Comparison of ENCODE assay signal across 1 cellular context in genomic region chr12:133080051-133080618, GRCh38.
A peak's percentile ranks its signal among the peaks of the same experiment; 100 is the strongest.
TF ChIP-seq lines count a peak whose summit lies in the region.

No MANE protein-coding gene starts in this region.

TF ChIP-seq in GM12878, 131 proteins besides CTCF, POLR2A, EP300 and RAD21 (continues in another document):
- TF ChIP-seq RUNX3 (IDR thresholded peaks at IDR 0.05; ENCODE audit: low read length) (peak; percentile 61; the same call in 1 of the 2 replicates), HSF1 (IDR thresholded peaks at IDR 0.05; ENCODE audit: low read depth, low read length) (no peak; the same call in 1 of the 2 replicates), FOXK2 (IDR thresholded peaks at IDR 0.05) (peak; percentile 50), ZZZ3 (IDR thresholded peaks at IDR 0.05; ENCODE audit: control insufficient read depth, insufficient read length, low read depth) (no peak), CEBPB (IDR thresholded peaks at IDR 0.05; ENCODE audit: borderline replicate concordance in 1 of 2, low read depth in 2 of 2, low read length in 2 of 2) (no peak), CHD2 (IDR thresholded peaks at IDR 0.05; ENCODE audit: borderline replicate concordance, low read depth, low read length) (peak; percentile 83; the same call in 1 of the 2 replicates), SREBF2 (IDR thresholded peaks at IDR 0.05; ENCODE audit: low read length) (no peak), PML (IDR thresholded peaks at IDR 0.05; ENCODE audit: low read length) (peak; percentile 66), MYB (IDR thresholded peaks at IDR 0.05; ENCODE audit: borderline replicate concordance, low read depth, low read length) (no peak), BRCA1 (IDR thresholded peaks at IDR 0.05; ENCODE audit: low read depth, low read length) (no peak), WRNIP1 (IDR thresholded peaks at IDR 0.05; ENCODE audit: borderline replicate concordance, low read depth, low read length) (no peak), REST (IDR thresholded peaks at IDR 0.05; ENCODE audit: low read depth, low read length) (no peak), KAT2A (conservative IDR thresholded peaks at IDR 0.05; ENCODE audit: control insufficient read depth, low read depth, low read length) (no peak), ATF3 (IDR thresholded peaks at IDR 0.05; ENCODE audit: borderline replicate concordance, extremely low read depth, low read depth, low read length) (peak; percentile 81; the same call in 1 of the 2 replicates), SIX5 (IDR thresholded peaks at IDR 0.05; ENCODE audit: low read depth, low read length, severe bottlenecking) (peak; percentile 92), SRF (IDR thresholded peaks at IDR 0.05; ENCODE audit: low read depth in 2 of 2, low read length in 2 of 2) (peak in 1 of 2 experiments; percentile 84; a peak in 3 of 4 replicates), HDGF (IDR thresholded peaks at IDR 0.05) (peak; percentile 85; the same call in 1 of the 2 replicates), TCF7 (IDR thresholded peaks at IDR 0.05; ENCODE audit: borderline replicate concordance) (no peak), SKIL (IDR thresholded peaks at IDR 0.05; ENCODE audit: low read depth, poor library complexity, severe bottlenecking) (no peak), CHD1 (IDR thresholded peaks at IDR 0.05; ENCODE audit: low read depth, low read length) (no peak), POLR2AphosphoS2 (IDR thresholded peaks at IDR 0.05; ENCODE audit: low read depth, low read length) (no peak), ZSCAN29 (IDR thresholded peaks at IDR 0.05) (no peak), JUND (IDR thresholded peaks at IDR 0.05; ENCODE audit: low read depth, low read length) (no peak), EED (IDR thresholded peaks at IDR 0.05; ENCODE audit: low read depth) (no peak; the same call in 1 of the 2 replicates), ATF2 (IDR thresholded peaks at IDR 0.05; ENCODE audit: low read length) (no peak), RFX5 (IDR thresholded peaks at IDR 0.05; ENCODE audit: low read depth, low read length) (no peak), ZNF592 (IDR thresholded peaks at IDR 0.05) (no peak), CHD4 (IDR thresholded peaks at IDR 0.05) (no peak), MEF2A (IDR thresholded peaks at IDR 0.05; ENCODE audit: insufficient read depth, low read depth, low read length) (no peak), MXI1 (IDR thresholded peaks at IDR 0.05; ENCODE audit: low read depth, low read length) (peak; percentile 62; the same call in 1 of the 2 replicates), CUX1 (IDR thresholded peaks at IDR 0.05; ENCODE audit: insufficient replicate concordance, low read depth, low read length) (no peak), BCL3 (IDR thresholded peaks at IDR 0.05; ENCODE audit: borderline replicate concordance, insufficient read depth, low read depth, low read length, poor library complexity, severe bottlenecking) (no peak), HDAC2 (IDR thresholded peaks at IDR 0.05) (no peak), NFYA (IDR thresholded peaks at IDR 0.05; ENCODE audit: borderline replicate concordance, low read depth, low read length) (no peak), TCF3 (IDR thresholded peaks at IDR 0.05; ENCODE audit: borderline replicate concordance, insufficient read depth, low read depth, low read length) (no peak), ZNF384 (IDR thresholded peaks at IDR 0.05; ENCODE audit: borderline replicate concordance, low read depth, low read length) (no peak), RB1 (IDR thresholded peaks at IDR 0.05; ENCODE audit: borderline replicate concordance) (no peak), IRF4 (IDR thresholded peaks at IDR 0.05; ENCODE audit: low read depth, low read length) (no peak), PAX8 (IDR thresholded peaks at IDR 0.05) (no peak), IKZF1 (conservative IDR thresholded peaks at IDR 0.05) (peak; percentile 98), CBX3 (IDR thresholded peaks at IDR 0.05; ENCODE audit: borderline replicate concordance, low read depth) (no peak), CREB1 (IDR thresholded peaks at IDR 0.05; ENCODE audit: low read depth) (peak; percentile 99)
